2 cellular contexts compared by ENCODE assay signal in the genomic region with DNA sequence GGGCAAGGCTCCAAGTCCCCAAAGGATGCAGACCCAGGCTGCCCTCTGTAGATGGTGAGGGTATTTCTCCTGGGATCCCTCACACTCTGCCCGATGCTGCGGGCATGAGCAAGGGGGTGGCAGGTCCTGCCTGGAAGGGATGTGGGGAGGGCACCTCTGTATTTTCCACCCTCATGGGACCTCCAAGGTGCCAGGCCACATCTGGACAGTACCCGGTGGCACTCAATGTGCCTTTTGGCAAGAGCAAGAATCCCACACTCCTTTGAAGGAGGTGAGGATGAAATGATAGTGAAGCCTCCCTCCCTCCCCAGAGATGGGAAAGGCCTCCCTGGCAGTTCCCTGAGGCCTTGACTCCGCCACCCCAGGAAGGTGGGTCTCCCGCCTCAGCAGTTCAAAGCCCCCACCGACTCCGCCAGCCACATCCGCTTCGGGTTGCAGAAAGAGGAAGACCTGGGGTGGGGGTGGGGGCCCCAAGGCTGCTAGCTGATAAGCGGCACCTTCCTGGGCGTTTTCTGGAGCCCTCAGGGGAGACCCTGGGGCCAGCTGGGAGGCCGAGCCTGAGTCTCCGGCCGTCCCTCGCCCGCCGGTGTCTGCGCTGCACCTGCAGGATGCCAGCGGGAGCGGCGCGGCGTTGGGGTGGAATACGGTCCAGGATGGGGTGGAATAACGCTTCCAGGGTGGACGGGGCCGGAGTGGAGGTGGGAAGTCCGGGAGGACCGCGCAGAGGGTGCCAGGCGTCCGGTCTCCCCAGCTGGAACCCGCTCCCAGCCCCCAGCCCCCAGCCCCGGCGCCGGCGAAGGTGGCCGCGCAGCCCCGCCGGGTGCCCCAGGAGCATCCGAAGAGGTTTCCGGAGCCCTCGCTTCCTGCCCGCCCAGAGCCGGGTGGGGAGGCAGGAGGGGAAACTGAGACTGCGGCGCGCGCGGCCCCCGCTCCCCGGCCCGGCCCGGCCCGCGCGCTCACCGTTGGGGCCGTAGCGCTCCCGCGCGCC.
TF ChIP-seq lines count a peak whose summit lies in the region.

No MANE protein-coding gene starts in this region.

TF ChIP-seq in GM12878, 131 proteins besides CTCF, POLR2A, EP300 and RAD21 (continues in another document):
- TF ChIP-seq CREB1 (IDR thresholded peaks at IDR 0.05; ENCODE audit: low read depth) (0 out of 2 replicates have a peak, but pooled peaks have one; percentile 20), GATAD2B (conservative IDR thresholded peaks at IDR 0.05; ENCODE audit: low read depth) (peak; percentile 28; the same call in 1 of the 2 replicates), EED (IDR thresholded peaks at IDR 0.05; ENCODE audit: low read depth) (peak; percentile 62; the same call in 1 of the 2 replicates), BHLHE40 (IDR thresholded peaks at IDR 0.05; ENCODE audit: borderline replicate concordance in 1 of 2, low read depth in 2 of 2, low read length in 1 of 2) (peak in 1 of 2 experiments; percentile 5; a peak in 1 of 4 replicates), SRF (IDR thresholded peaks at IDR 0.05; ENCODE audit: low read depth in 2 of 2, low read length in 2 of 2) (0 out of 4 replicates have a peak, but pooled peaks of 1 of the 2 experiments have one; percentile 1), EGR1 (IDR thresholded peaks at IDR 0.05; ENCODE audit: borderline replicate concordance in 1 of 2, low read depth in 2 of 2, low read length in 2 of 2) (0 out of 3 replicates have a peak, but pooled peaks of 1 of the 2 experiments have one; percentile 9), RUNX3 (IDR thresholded peaks at IDR 0.05; ENCODE audit: low read length) (peak; percentile 80), NBN (IDR thresholded peaks at IDR 0.05) (0 out of 2 replicates have a peak, but pooled peaks have one; percentile 21), NFXL1 (IDR thresholded peaks at IDR 0.05; ENCODE audit: borderline replicate concordance) (no peak), JUNB (IDR thresholded peaks at IDR 0.05) (no peak), SPI1 (IDR thresholded peaks at IDR 0.05; ENCODE audit: borderline replicate concordance, insufficient read depth, low read depth, low read length) (peak; percentile 86), IKZF2 (IDR thresholded peaks at IDR 0.05) (peak; percentile 9 to 34; a peak in 2 of 4 replicates), POLR2AphosphoS5 (IDR thresholded peaks at IDR 0.05; ENCODE audit: low read length) (peak; percentile 41; the same call in 1 of the 2 replicates), GABPA (IDR thresholded peaks at IDR 0.05; ENCODE audit: low read depth) (peak; percentile 61; the same call in 1 of the 2 replicates), MEF2A (IDR thresholded peaks at IDR 0.05; ENCODE audit: insufficient read depth, low read depth, low read length) (0 out of 2 replicates have a peak, but pooled peaks have one; percentile 21)
- TF ChIP-seq, protein P1, sequence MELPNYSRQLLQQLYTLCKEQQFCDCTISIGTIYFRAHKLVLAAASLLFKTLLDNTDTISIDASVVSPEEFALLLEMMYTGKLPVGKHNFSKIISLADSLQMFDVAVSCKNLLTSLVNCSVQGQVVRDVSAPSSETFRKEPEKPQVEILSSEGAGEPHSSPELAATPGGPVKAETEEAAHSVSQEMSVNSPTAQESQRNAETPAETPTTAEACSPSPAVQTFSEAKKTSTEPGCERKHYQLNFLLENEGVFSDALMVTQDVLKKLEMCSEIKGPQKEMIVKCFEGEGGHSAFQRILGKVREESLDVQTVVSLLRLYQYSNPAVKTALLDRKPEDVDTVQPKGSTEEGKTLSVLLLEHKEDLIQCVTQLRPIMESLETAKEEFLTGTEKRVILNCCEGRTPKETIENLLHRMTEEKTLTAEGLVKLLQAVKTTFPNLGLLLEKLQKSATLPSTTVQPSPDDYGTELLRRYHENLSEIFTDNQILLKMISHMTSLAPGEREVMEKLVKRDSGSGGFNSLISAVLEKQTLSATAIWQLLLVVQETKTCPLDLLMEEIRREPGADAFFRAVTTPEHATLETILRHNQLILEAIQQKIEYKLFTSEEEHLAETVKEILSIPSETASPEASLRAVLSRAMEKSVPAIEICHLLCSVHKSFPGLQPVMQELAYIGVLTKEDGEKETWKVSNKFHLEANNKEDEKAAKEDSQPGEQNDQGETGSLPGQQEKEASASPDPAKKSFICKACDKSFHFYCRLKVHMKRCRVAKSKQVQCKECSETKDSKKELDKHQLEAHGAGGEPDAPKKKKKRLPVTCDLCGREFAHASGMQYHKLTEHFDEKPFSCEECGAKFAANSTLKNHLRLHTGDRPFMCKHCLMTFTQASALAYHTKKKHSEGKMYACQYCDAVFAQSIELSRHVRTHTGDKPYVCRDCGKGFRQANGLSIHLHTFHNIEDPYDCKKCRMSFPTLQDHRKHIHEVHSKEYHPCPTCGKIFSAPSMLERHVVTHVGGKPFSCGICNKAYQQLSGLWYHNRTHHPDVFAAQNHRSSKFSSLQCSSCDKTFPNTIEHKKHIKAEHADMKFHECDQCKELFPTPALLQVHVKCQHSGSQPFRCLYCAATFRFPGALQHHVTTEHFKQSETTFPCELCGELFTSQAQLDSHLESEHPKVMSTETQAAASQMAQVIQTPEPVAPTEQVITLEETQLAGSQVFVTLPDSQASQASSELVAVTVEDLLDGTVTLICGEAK (IDR thresholded peaks at IDR 0.05; ENCODE audit: borderline replicate concordance) = peak; percentile 31; the same call in 1 of the 2 replicates
- TF ChIP-seq, protein P2, sequence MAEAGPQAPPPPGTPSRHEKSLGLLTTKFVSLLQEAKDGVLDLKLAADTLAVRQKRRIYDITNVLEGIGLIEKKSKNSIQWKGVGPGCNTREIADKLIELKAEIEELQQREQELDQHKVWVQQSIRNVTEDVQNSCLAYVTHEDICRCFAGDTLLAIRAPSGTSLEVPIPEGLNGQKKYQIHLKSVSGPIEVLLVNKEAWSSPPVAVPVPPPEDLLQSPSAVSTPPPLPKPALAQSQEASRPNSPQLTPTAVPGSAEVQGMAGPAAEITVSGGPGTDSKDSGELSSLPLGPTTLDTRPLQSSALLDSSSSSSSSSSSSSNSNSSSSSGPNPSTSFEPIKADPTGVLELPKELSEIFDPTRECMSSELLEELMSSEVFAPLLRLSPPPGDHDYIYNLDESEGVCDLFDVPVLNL (IDR thresholded peaks at IDR 0.05; ENCODE audit: low read depth, low read length) = peak; percentile 62; the same call in 1 of the 2 replicates
- TF ChIP-seq, protein P3, sequence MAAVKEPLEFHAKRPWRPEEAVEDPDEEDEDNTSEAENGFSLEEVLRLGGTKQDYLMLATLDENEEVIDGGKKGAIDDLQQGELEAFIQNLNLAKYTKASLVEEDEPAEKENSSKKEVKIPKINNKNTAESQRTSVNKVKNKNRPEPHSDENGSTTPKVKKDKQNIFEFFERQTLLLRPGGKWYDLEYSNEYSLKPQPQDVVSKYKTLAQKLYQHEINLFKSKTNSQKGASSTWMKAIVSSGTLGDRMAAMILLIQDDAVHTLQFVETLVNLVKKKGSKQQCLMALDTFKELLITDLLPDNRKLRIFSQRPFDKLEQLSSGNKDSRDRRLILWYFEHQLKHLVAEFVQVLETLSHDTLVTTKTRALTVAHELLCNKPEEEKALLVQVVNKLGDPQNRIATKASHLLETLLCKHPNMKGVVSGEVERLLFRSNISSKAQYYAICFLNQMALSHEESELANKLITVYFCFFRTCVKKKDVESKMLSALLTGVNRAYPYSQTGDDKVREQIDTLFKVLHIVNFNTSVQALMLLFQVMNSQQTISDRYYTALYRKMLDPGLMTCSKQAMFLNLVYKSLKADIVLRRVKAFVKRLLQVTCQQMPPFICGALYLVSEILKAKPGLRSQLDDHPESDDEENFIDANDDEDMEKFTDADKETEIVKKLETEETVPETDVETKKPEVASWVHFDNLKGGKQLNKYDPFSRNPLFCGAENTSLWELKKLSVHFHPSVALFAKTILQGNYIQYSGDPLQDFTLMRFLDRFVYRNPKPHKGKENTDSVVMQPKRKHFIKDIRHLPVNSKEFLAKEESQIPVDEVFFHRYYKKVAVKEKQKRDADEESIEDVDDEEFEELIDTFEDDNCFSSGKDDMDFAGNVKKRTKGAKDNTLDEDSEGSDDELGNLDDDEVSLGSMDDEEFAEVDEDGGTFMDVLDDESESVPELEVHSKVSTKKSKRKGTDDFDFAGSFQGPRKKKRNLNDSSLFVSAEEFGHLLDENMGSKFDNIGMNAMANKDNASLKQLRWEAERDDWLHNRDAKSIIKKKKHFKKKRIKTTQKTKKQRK (IDR thresholded peaks at IDR 0.05; ENCODE audit: low read depth, low read length) = no peak

TF ChIP-seq in neural cell, 6 proteins besides CTCF, POLR2A, EP300 and RAD21:
- TF ChIP-seq TAF1 (IDR thresholded peaks at IDR 0.05; ENCODE audit: low read depth) = no peak
- peak; percentile 92 for TF ChIP-seq EZH2 (IDR thresholded peaks at IDR 0.05; ENCODE audit: borderline replicate concordance, insufficient read depth, low read length, poor library complexity, severe bottlenecking)
